23 cellular contexts compared by ENCODE assay signal in the genomic region with DNA sequence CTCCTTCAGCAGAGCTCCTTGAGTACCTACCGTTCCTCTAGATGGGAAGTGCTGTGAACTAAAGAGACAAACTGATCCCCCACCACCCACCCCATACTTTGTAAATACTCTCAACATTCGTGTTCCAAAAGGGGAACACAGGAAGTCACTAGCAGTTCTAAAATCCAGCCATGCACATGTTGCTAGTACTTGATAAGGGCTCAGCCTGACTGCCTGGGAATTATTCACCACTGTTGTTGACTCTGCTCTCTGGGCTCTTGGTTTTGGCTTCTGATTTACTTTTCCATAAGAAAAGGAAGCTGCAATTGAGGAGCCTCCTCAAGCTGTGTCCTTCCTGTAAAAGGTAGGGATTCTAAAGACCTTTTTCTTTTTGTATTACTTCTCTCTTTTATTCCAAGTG.
DNase-seq lines count a peak whose midpoint lies in the region; ATAC-seq and TF ChIP-seq lines count a peak whose summit lies in the region.
"Had no signal": no experiment of that assay in that cellular context is flagged by ENCODE, and none has a peak within 500 bp of the region (broad histone marks: within the 10 kb centered on the region; RNA-seq: fewer than 3 reads in every experiment).

No MANE protein-coding gene starts in this region.

- H3K27ac ChIP-seq in CD4-positive, CD25-positive, alpha-beta regulatory T cell (ENCODE audit: insufficient read depth, low read length, poor library complexity, severe bottlenecking), result no peak overlapping the region
- H3K27ac ChIP-seq in H9 (ENCODE audit: insufficient read length, low read depth, low read length), result no peak overlapping the region
- peak overlapping the region; percentile 15; the same call in 1 of the 2 replicates for H3K27ac ChIP-seq in VCaP
- H3K27ac ChIP-seq: right lobe of liver, thoracic aorta had no signal

- H3K14ac ChIP-seq in H9 (ENCODE audit: insufficient read depth, low read length), result no peak overlapping the region

- no peak overlapping the region for H2AK5ac ChIP-seq in H9 (ENCODE audit: insufficient read length, low read length)

- no CpG with 5 or more reads among the region's 2 CpGs for WGBS in H9 (ENCODE audit: extremely low coverage, insufficient read length, low lambda C conversion rate)

- no peak overlapping the region for H2BK20ac ChIP-seq in H9 (ENCODE audit: low read depth, low read length, poor library complexity, severe bottlenecking)

- DNase-seq in CD4-positive, CD25-positive, alpha-beta regulatory T cell, result no peak
- DNase-seq in H9 (no peak), iPS-NIHi11 (ENCODE audit: low spot score) (peak; percentile 14), NOMO-1 treated with DMSO at 0.1 percent for 48 hours (lab: John Stamatoyannopoulos, UW; ENCODE audit: unreplicated experiment) (no peak), SIG-M5 treated with dmso at 0.1 percent for 504 hours (lab: John Stamatoyannopoulos, UW; ENCODE audit: unreplicated experiment) (no peak), DMS53 (lab: John Stamatoyannopoulos, UW) (no peak)
- DNase-seq: activated CD4-positive, alpha-beta T cell treated with anti-CD3 and anti-CD28 coated beads, Interleukin-2, amount 50 U/mL, for 48 hours; activated CD4-positive, CD25-positive, alpha-beta regulatory T cell treated with anti-CD3 and anti-CD28 coated beads, Interleukin-2, amount 50 U/mL, for 72 hours; activated naive CD4-positive, alpha-beta T cell treated with Interleukin-2 at 50 U/mL for 16 hours; CD8-positive, alpha-beta memory T cell; mesenchymal stem cell; NCI-H1694; NCI-H748 treated with DMSO at 0.1 percent for 48 hours; posterior cingulate gyrus; right lobe of liver; stimulated activated CD4-positive, alpha-beta T cell treated with anti-CD3 and anti-CD28 coated beads, Interleukin-2, amount 100 ng/mL, for 48 hours; stimulated activated naive CD8-positive, alpha-beta T cell treated with anti-CD3 and anti-CD28 coated beads, Interleukin-15, amount 100 ng/mL, for 72 hours; T1000 had no signal

- no peaks in the 10 kb centered on the region for H3K36me3 Mint-ChIP-seq in CD4-positive, CD25-positive, alpha-beta regulatory T cell
- H3K36me3 Mint-ChIP-seq in H9 (ENCODE audit: insufficient read depth in 1 of 3, low read depth in 3 of 3), result no peaks in the 10 kb centered on the region

- no peak overlapping the region for H3T11ph ChIP-seq in H9 (ENCODE audit: low read length)

- no peak overlapping the region for H2BK12ac ChIP-seq in H9 (ENCODE audit: insufficient read length, low read depth, low read length)

- no peak overlapping the region for H4K5ac ChIP-seq in H9 (ENCODE audit: insufficient read length, low read depth, low read length)

- no peak for ATAC-seq in CD4-positive, CD25-positive, alpha-beta regulatory T cell (ENCODE audit: low read depth in 2 of 2)
- no peak for ATAC-seq in HG03460 (IDR thresholded peaks at IDR 0.05; ENCODE audit: unreplicated experiment)
- ATAC-seq: HCT116; right lobe of liver; stimulated activated naive CD8-positive, alpha-beta T cell treated with anti-CD3 and anti-CD28 coated beads, Interleukin-15, amount 100 ng/mL, for 72 hours had no signal

- no peak overlapping the region for H2BK15ac ChIP-seq in H9 (ENCODE audit: low read depth, low read length)

- no peak overlapping the region for H4K91ac ChIP-seq in H9 (ENCODE audit: insufficient read length, low read depth, low read length)

- H3K27ac Mint-ChIP-seq in CD4-positive, CD25-positive, alpha-beta regulatory T cell, result peak overlapping the region in 2 of 3 donors; percentile 2 to 62
- H3K27ac Mint-ChIP-seq in H9, result peak overlapping the region; percentile 16 to 91 (median 36)

- H3K79me1 ChIP-seq in H9 (ENCODE audit: insufficient read depth, low read depth, low read length, poor library complexity, severe bottlenecking), result no peaks in the 10 kb centered on the region

- no peak overlapping the region for H3K18ac ChIP-seq in H9 (ENCODE audit: insufficient read length, low read depth, low read length)

- H2BK120ac ChIP-seq in H9 (ENCODE audit: low read depth, low read length, poor library complexity, severe bottlenecking), result no peak overlapping the region

- no peak overlapping the region for H3K9ac ChIP-seq in H9 (ENCODE audit: extremely low read depth, insufficient read length, low read length)

- peaks cover 9 to 32% (median 11%) of the 10 kb centered on the region in 4 donors for H3K4me1 Mint-ChIP-seq in CD4-positive, CD25-positive, alpha-beta regulatory T cell
- peaks cover 16 to 20% of the 10 kb centered on the region in 2 experiments for H3K4me1 Mint-ChIP-seq in H9
- H3K4me1 Mint-ChIP-seq: central memory CD8-positive, alpha-beta T cell had no signal

- H3K4me3 Mint-ChIP-seq in CD4-positive, CD25-positive, alpha-beta regulatory T cell, result no peak overlapping the region
- H3K4me3 Mint-ChIP-seq in H9, result no peak overlapping the region
- H3K4me3 Mint-ChIP-seq: CD8-positive, alpha-beta memory T cell; central memory CD8-positive, alpha-beta T cell; stimulated activated naive CD8-positive, alpha-beta T cell treated with anti-CD3 and anti-CD28 coated beads, Interleukin-15, amount 100 ng/mL, for 72 hours had no signal

- no peak overlapping the region for H3K4me2 ChIP-seq in H9 (ENCODE audit: insufficient read depth, insufficient read length, low read length)

- H3K9me3 ChIP-seq in CD4-positive, CD25-positive, alpha-beta regulatory T cell (ENCODE audit: control insufficient read depth in 2 of 2, low read length in 2 of 2), result no peaks in the 10 kb centered on the region
- no peaks in the 10 kb centered on the region for H3K9me3 ChIP-seq in H9 (ENCODE audit: control insufficient read depth, low read depth, low read length)
- H3K9me3 ChIP-seq: right lobe of liver, thoracic aorta had no signal

- H4K8ac ChIP-seq in H9 (replicated peaks; ENCODE audit: insufficient read length, low read depth, low read length), result no peak overlapping the region

- no peaks in the 10 kb centered on the region for H4K20me1 ChIP-seq in H9 (ENCODE audit: control insufficient read depth, insufficient read depth, insufficient read length)

- no peaks in the 10 kb centered on the region for H3K27me3 Mint-ChIP-seq in CD4-positive, CD25-positive, alpha-beta regulatory T cell
- no peaks in the 10 kb centered on the region for H3K27me3 Mint-ChIP-seq in H9 (ENCODE audit: low read depth)
- H3K27me3 Mint-ChIP-seq: CD8-positive, alpha-beta memory T cell; central memory CD8-positive, alpha-beta T cell; stimulated activated naive CD8-positive, alpha-beta T cell treated with anti-CD3 and anti-CD28 coated beads, Interleukin-15, amount 100 ng/mL, for 72 hours had no signal

- no peak overlapping the region for H2AFZ ChIP-seq in H9 (ENCODE audit: low read length)

- H3K23ac ChIP-seq in H9 (ENCODE audit: insufficient read length, low read depth, low read length), result no peak overlapping the region

- H3K23me2 ChIP-seq in H9 (ENCODE audit: insufficient read length, low read depth, low read length, poor library complexity, severe bottlenecking), result no peaks in the 10 kb centered on the region

- H3K79me2 ChIP-seq in H9 (ENCODE audit: insufficient read depth, low read length), result no peaks in the 10 kb centered on the region

- H3K36me3 ChIP-seq in CD4-positive, CD25-positive, alpha-beta regulatory T cell (ENCODE audit: control insufficient read depth, insufficient read depth, low read length), result no peaks in the 10 kb centered on the region
- H3K36me3 ChIP-seq: right lobe of liver, thoracic aorta had no signal

- H2BK5ac ChIP-seq in H9 (ENCODE audit: insufficient read length, low read length), result no peak overlapping the region

- H3K9me3 Mint-ChIP-seq in CD4-positive, CD25-positive, alpha-beta regulatory T cell, result peaks cover 0 to 2% (median 0%) of the 10 kb centered on the region in 7 donors
- no peaks in the 10 kb centered on the region for H3K9me3 Mint-ChIP-seq in H9
- H3K9me3 Mint-ChIP-seq: CD8-positive, alpha-beta memory T cell; central memory CD8-positive, alpha-beta T cell had no signal

- no peak overlapping the region for H3K4me3 ChIP-seq in CD4-positive, CD25-positive, alpha-beta regulatory T cell (ENCODE audit: low read depth, low read length)
- H3K4me3 ChIP-seq: right lobe of liver, thoracic aorta had no signal

- no peak for TF ChIP-seq CTCF in H9 (conservative IDR thresholded peaks at IDR 0.05)
- TF ChIP-seq CTCF in VCaP (conservative IDR thresholded peaks at IDR 0.05), result no peak

- H3K27me3 ChIP-seq in CD4-positive, CD25-positive, alpha-beta regulatory T cell (ENCODE audit: control insufficient read depth, insufficient read depth, low read length), result no peaks in the 10 kb centered on the region
- no peaks in the 10 kb centered on the region for H3K27me3 ChIP-seq in H9 (ENCODE audit: insufficient read depth, low read length)
- H3K27me3 ChIP-seq: right lobe of liver had no signal

- no peak overlapping the region for H3K56ac ChIP-seq in H9 (ENCODE audit: insufficient read length, low read depth, low read length)

- H3K4ac ChIP-seq in H9 (ENCODE audit: low read depth, low read length), result no peak overlapping the region

- no peaks in the 10 kb centered on the region for H3K4me1 ChIP-seq in CD4-positive, CD25-positive, alpha-beta regulatory T cell (ENCODE audit: control insufficient read depth, insufficient read depth, low read length, poor library complexity, severe bottlenecking)
- H3K4me1 ChIP-seq in H9 (ENCODE audit: insufficient read depth, low read length), result peaks cover 8% of the 10 kb centered on the region; the same call in 1 of the 2 replicates
- H3K4me1 ChIP-seq: right lobe of liver had no signal
